9 cellular contexts compared by ENCODE assay signal in genomic region chr12:91396296-91396695, GRCh38.
"Had no signal": no experiment of that assay in that cellular context is flagged by ENCODE, and none has a peak within 500 bp of the region (broad histone marks: within the 10 kb centered on the region; RNA-seq: fewer than 3 reads in every experiment).

No MANE protein-coding gene starts in this region.

- DNase-seq: GM23248, GOT3, H7, HFFc6, IMR-90 had no signal

- H3K27ac ChIP-seq: GM23248 had no signal

- H3K36me3 ChIP-seq: HAP-1 had no signal

- H3K9ac ChIP-seq: GM23248 had no signal

- H2AFZ ChIP-seq: GM23248 had no signal

- H3K4me3 ChIP-seq: GM23248, HAP-1, K562 had no signal

- H3K4me1 ChIP-seq: HAP-1 had no signal

- FAIRE-seq: HTR-8/SVneo, K562 had no signal

- ATAC-seq: HCT116, K562 had no signal

- H3K9me3 ChIP-seq: HAP-1 had no signal
